1 cellular context compared by ENCODE assay signal in genomic region chr13:80374453-80374852, GRCh38.
TF ChIP-seq lines count a peak whose summit lies in the region.

No MANE protein-coding gene starts in this region.

TF ChIP-seq in SK-N-SH, 30 proteins besides CTCF, POLR2A, EP300 and RAD21 (continued from another document):
- TF ChIP-seq TEAD4 (IDR thresholded peaks at IDR 0.05; ENCODE audit: borderline replicate concordance, insufficient read depth) (no peak), CHD2 (IDR thresholded peaks at IDR 0.05; ENCODE audit: low read length, partially characterized antibody) (no peak), RCOR1 (IDR thresholded peaks at IDR 0.05; ENCODE audit: low read length) (no peak), FOSL2 (IDR thresholded peaks at IDR 0.05; ENCODE audit: borderline replicate concordance, low read depth) (no peak)
TF ChIP-seq in SK-N-SH: peak in this region for 0.
